42 cellular contexts compared by ENCODE assay signal in genomic region chr9:5908918-5909317, GRCh38. TPM values are rescaled to one million over a fixed set of nuclear protein-coding genes. Genes with fewer than 3 reads are reported as not detected.
"Had no signal": no experiment of that assay in that cellular context is flagged by ENCODE, and none has a peak within 500 bp of the region (broad histone marks: within the 10 kb centered on the region; RNA-seq: fewer than 3 reads in every experiment).

No MANE protein-coding gene starts in this region.

- H3K9me3 Mint-ChIP-seq: activated naive CD4-positive, alpha-beta T cell treated with anti-CD3 and anti-CD28 coated beads for 36 hours; activated naive CD4-positive, alpha-beta T cell treated with anti-CD3 and anti-CD28 coated beads, Interleukin-2, amount 10 ng/mL, durations not matched to agents 7 days and 5 days; activated naive CD4-positive, alpha-beta T cell treated with anti-CD3 and anti-CD28 coated beads, Interleukin-2, amount 50 U/mL, for 24 hours; activated naive CD4-positive, alpha-beta T cell treated with anti-CD3 and anti-CD28 coated beads, Interleukin-2, amount 50 U/mL, for 72 hours; activated naive CD8-positive, alpha-beta T cell treated with anti-CD3 and anti-CD28 coated beads for 36 hours; activated naive CD8-positive, alpha-beta T cell treated with anti-CD3 and anti-CD28 coated beads, Interleukin-2, amount 10 ng/mL, durations not matched to agents 7 days and 5 days; activated T-cell treated with anti-CD3 and anti-CD28 coated beads, Interleukin-2, amount 50 U/mL, for 24 hours; activated T-cell treated with anti-CD3 and anti-CD28 coated beads, Interleukin-2, amount 50 U/mL, for 4 hours; activated T-cell treated with anti-CD3 and anti-CD28 coated beads, Interleukin-2, amount 50 U/mL, for 72 hours; activated T-helper 1 cell treated with anti-CD3 and anti-CD28 coated beads, Interleukin-12 subunit alpha, Interleukin-12 subunit beta, Interleukin-2, Interleukin-4 antibody, amounts not matched to agents 30 ng/mL and 10 ng/mL and 1 ng/mL, durations not matched to agents 14 hours and 24 hours and 36 hours; activated T-helper 17 cell treated with anti-CD3 and anti-CD28 coated beads, Interleukin-2, amount 50 U/mL, for 72 hours; activated T-helper 2 cell treated with anti-CD3 and anti-CD28 coated beads, Interferon-gamma antibody, Interleukin-2, Interleukin-4, amounts not matched to agents 10 μg/mL and 5 μg/mL and 100 μg/mL, durations not matched to agents 14 hours and 24 hours and 36 hours; brain; central memory CD8-positive, alpha-beta T cell had no signal

- ATAC-seq: activated naive CD4-positive, alpha-beta T cell treated with anti-CD3 and anti-CD28 coated beads, Interleukin-2, amount 50 U/mL, for 72 hours; activated T-cell treated with anti-CD3 and anti-CD28 coated beads, Interleukin-2, amount 50 U/mL, for 4 hours; activated T-cell treated with anti-CD3 and anti-CD28 coated beads, Interleukin-2, amount 50 U/mL, for 72 hours; activated T-helper 17 cell treated with anti-CD3 and anti-CD28 coated beads, Interleukin-2, amount 50 U/mL, for 72 hours; body of pancreas had no signal

- H3K27me3 Mint-ChIP-seq: activated naive CD4-positive, alpha-beta T cell treated with anti-CD3 and anti-CD28 coated beads, Interleukin-2, amount 10 ng/mL, durations not matched to agents 7 days and 5 days; activated naive CD4-positive, alpha-beta T cell treated with anti-CD3 and anti-CD28 coated beads, Interleukin-2, amount 50 U/mL, for 24 hours; activated naive CD8-positive, alpha-beta T cell; activated naive CD8-positive, alpha-beta T cell treated with anti-CD3 and anti-CD28 coated beads for 36 hours; activated naive CD8-positive, alpha-beta T cell treated with anti-CD3 and anti-CD28 coated beads, Interleukin-2, amount 10 ng/mL, durations not matched to agents 7 days and 5 days; activated T-cell treated with anti-CD3 and anti-CD28 coated beads, Interleukin-2, amount 50 U/mL, for 24 hours; activated T-helper 17 cell treated with anti-CD3 and anti-CD28 coated beads, Interleukin-2, amount 50 U/mL, for 72 hours; brain; central memory CD8-positive, alpha-beta T cell had no signal

- H3K4me1 Mint-ChIP-seq: brain had no signal

- H3K4me3 Mint-ChIP-seq: activated naive CD4-positive, alpha-beta T cell treated with anti-CD3 and anti-CD28 coated beads for 36 hours; activated naive CD4-positive, alpha-beta T cell treated with anti-CD3 and anti-CD28 coated beads, Interleukin-2, amount 10 ng/mL, durations not matched to agents 7 days and 5 days; activated naive CD4-positive, alpha-beta T cell treated with anti-CD3 and anti-CD28 coated beads, Interleukin-2, amount 50 U/mL, for 24 hours; activated naive CD8-positive, alpha-beta T cell; activated naive CD8-positive, alpha-beta T cell treated with anti-CD3 and anti-CD28 coated beads for 36 hours; activated naive CD8-positive, alpha-beta T cell treated with anti-CD3 and anti-CD28 coated beads, Interleukin-2, amount 10 ng/mL, durations not matched to agents 7 days and 5 days; activated T-cell treated with anti-CD3 and anti-CD28 coated beads, Interleukin-2, amount 50 U/mL, for 4 hours; activated T-helper 1 cell treated with anti-CD3 and anti-CD28 coated beads, Interleukin-12 subunit alpha, Interleukin-12 subunit beta, Interleukin-2, Interleukin-4 antibody, amounts not matched to agents 30 ng/mL and 10 ng/mL and 1 ng/mL, durations not matched to agents 14 hours and 24 hours and 36 hours; brain; central memory CD8-positive, alpha-beta T cell had no signal

- H3K27ac Mint-ChIP-seq: activated naive CD4-positive, alpha-beta T cell treated with anti-CD3 and anti-CD28 coated beads, Interleukin-2, amount 10 ng/mL, durations not matched to agents 7 days and 5 days; activated naive CD4-positive, alpha-beta T cell treated with anti-CD3 and anti-CD28 coated beads, Interleukin-2, amount 50 U/mL, for 24 hours; activated naive CD8-positive, alpha-beta T cell; activated naive CD8-positive, alpha-beta T cell treated with anti-CD3 and anti-CD28 coated beads for 36 hours; activated naive CD8-positive, alpha-beta T cell treated with anti-CD3 and anti-CD28 coated beads, Interleukin-2, amount 10 ng/mL, durations not matched to agents 7 days and 5 days; activated T-helper 1 cell treated with anti-CD3 and anti-CD28 coated beads, Interleukin-12 subunit alpha, Interleukin-12 subunit beta, Interleukin-2, Interleukin-4 antibody, amounts not matched to agents 30 ng/mL and 10 ng/mL and 1 ng/mL, durations not matched to agents 14 hours and 24 hours and 36 hours; activated T-helper 17 cell treated with anti-CD3 and anti-CD28 coated beads, Interleukin-2, amount 50 U/mL, for 72 hours; activated T-helper 2 cell treated with anti-CD3 and anti-CD28 coated beads, Interferon-gamma antibody, Interleukin-2, Interleukin-4, amounts not matched to agents 10 μg/mL and 5 μg/mL and 100 μg/mL, durations not matched to agents 14 hours and 24 hours and 36 hours; brain had no signal

- DNase-seq: activated effector memory CD4-positive, alpha-beta T cell treated with anti-CD3 and anti-CD28 coated beads, Interleukin-2, amount 50 U/mL, for 16 hours; activated effector memory CD4-positive, alpha-beta T cell treated with Interleukin-2 at 50 U/mL for 16 hours; activated gamma-delta T cell; activated gamma-delta T cell treated with Interleukin-2 at 50 U/mL for 16 hours; activated naive CD4-positive, alpha-beta T cell; activated naive CD4-positive, alpha-beta T cell treated with anti-CD3 and anti-CD28 coated beads for 36 hours; activated naive CD4-positive, alpha-beta T cell treated with anti-CD3 and anti-CD28 coated beads, Interleukin-2, amount 10 ng/mL, durations not matched to agents 7 days and 5 days; activated naive CD4-positive, alpha-beta T cell treated with anti-CD3 and anti-CD28 coated beads, Interleukin-2, amount 50 U/mL, for 16 hours; activated naive CD4-positive, alpha-beta T cell treated with Interleukin-2 at 50 U/mL for 16 hours; activated naive CD8-positive, alpha-beta T cell treated with anti-CD3 and anti-CD28 coated beads for 36 hours; activated naive CD8-positive, alpha-beta T cell treated with anti-CD3 and anti-CD28 coated beads, Interleukin-2, amount 10 ng/mL, durations not matched to agents 7 days and 5 days; activated T-cell treated with anti-CD3 and anti-CD28 coated beads, Interleukin-2, amount 50 U/mL, for 1 hour; activated T-cell treated with anti-CD3 and anti-CD28 coated beads, Interleukin-2, amount 50 U/mL, for 24 hours; activated T-cell treated with anti-CD3 and anti-CD28 coated beads, Interleukin-2, amount 50 U/mL, for 4 hours; activated T-cell treated with anti-CD3 and anti-CD28 coated beads, Interleukin-2, amount 50 U/mL, for 48 hours; activated T-cell treated with anti-CD3 and anti-CD28 coated beads, Interleukin-2, amount 50 U/mL, for 72 hours; adrenal gland; amniotic stem cell; amygdala; anterior cingulate cortex; aorta; body of pancreas; brain microvascular endothelial cell; caudate nucleus; central memory CD4-positive, alpha-beta T cell; cerebellar nuclear complex had no signal

RNA-seq across cellular contexts. Expression of gene MLANA, which starts 18.2 kb away (rescaled TPM):
- total RNA-seq: activated naive CD4-positive, alpha-beta T cell treated with anti-CD3 and anti-CD28 coated beads for 36 hours; activated naive CD4-positive, alpha-beta T cell treated with anti-CD3 and anti-CD28 coated beads, Interleukin-2, amount 50 U/mL, for 72 hours; activated naive CD8-positive, alpha-beta T cell treated with anti-CD3 and anti-CD28 coated beads for 36 hours; activated naive CD8-positive, alpha-beta T cell treated with anti-CD3 and anti-CD28 coated beads, Interleukin-2, amount 10 ng/mL, durations not matched to agents 7 days and 5 days; activated T-cell treated with anti-CD3 and anti-CD28 coated beads, Interleukin-2, amount 50 U/mL, for 4 hours; activated T-cell treated with anti-CD3 and anti-CD28 coated beads, Interleukin-2, amount 50 U/mL, for 72 hours; activated T-helper 1 cell treated with anti-CD3 and anti-CD28 coated beads, Interleukin-12 subunit alpha, Interleukin-12 subunit beta, Interleukin-2, Interleukin-4 antibody, amounts not matched to agents 30 ng/mL and 10 ng/mL and 1 ng/mL, durations not matched to agents 14 hours and 24 hours and 36 hours; activated T-helper 17 cell treated with anti-CD3 and anti-CD28 coated beads, Interleukin-2, amount 50 U/mL, for 72 hours; activated T-helper 2 cell treated with anti-CD3 and anti-CD28 coated beads, Interferon-gamma antibody, Interleukin-2, Interleukin-4, amounts not matched to agents 10 μg/mL and 5 μg/mL and 100 μg/mL, durations not matched to agents 14 hours and 24 hours and 36 hours; adrenal gland; aorta; ascending aorta; astrocyte; body of pancreas; breast epithelium; bronchial epithelial cell; cardiac muscle cell; cardiac septum; cerebellum; chondrocyte had no signal
